In the genomic region with DNA sequence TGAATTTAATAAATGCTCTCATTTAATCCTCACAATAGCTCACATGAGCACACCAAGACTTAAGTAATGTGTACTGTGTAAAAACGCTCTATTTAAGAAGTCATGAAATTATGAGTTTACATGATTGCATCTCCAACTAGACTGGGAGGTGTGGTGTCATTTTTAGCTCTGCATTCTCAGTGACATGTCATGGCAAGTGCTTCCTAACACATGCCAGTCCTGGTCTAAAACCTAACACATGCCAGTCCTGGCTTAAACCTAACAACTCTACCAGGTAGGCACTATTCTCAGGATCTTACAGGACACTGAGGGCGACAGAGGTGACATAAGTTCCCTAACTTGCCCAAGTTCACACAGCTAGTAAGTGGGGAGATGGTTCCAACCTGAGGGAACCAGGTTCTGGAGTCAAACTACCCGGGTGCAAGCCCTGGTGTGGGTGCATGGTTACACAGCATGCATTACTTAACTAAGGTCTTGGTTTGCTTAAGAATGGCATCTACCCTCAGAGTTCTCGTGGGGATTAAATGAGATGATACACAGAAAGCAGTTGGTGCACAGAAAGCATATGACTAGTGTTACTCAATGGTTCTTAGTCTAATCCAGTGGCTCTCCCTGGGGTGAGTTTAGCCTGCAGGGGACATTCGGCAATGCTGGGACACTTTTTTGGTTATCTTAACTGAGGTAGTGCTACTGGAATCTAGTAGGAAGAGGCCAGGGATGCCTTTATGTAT, we compare ENCODE assay signal across 19 cellular contexts. TPM values are rescaled to one million over a fixed set of nuclear protein-coding genes. Genes with fewer than 3 reads are reported as not detected.
DNase-seq lines count a peak whose midpoint lies in the region; ATAC-seq, FAIRE-seq and TF ChIP-seq lines count a peak whose summit lies in the region.
"Had no signal": no experiment of that assay in that cellular context is flagged by ENCODE, and none has a peak within 500 bp of the region (broad histone marks: within the 10 kb centered on the region; RNA-seq: fewer than 3 reads in every experiment).

No MANE protein-coding gene starts in this region.

- H3K36me3 ChIP-seq in CD4-positive, CD25-positive, alpha-beta regulatory T cell (ENCODE audit: control insufficient read depth, insufficient read depth, low read length), result peaks cover 41% of the 10 kb centered on the region
- peaks cover 5% of the 10 kb centered on the region for H3K36me3 ChIP-seq in CD4-positive, alpha-beta memory T cell (ENCODE audit: insufficient read depth, low read length)
- H3K36me3 ChIP-seq in bronchial epithelial cell (ENCODE audit: control insufficient read depth, insufficient read depth, low read length), result no peaks in the 10 kb centered on the region

- no peaks in the 10 kb centered on the region for H3K9me3 ChIP-seq in CD4-positive, CD25-positive, alpha-beta regulatory T cell (ENCODE audit: control insufficient read depth in 2 of 2, low read length in 2 of 2)
- no peaks in the 10 kb centered on the region for H3K9me3 ChIP-seq in CD4-positive, alpha-beta memory T cell (ENCODE audit: control insufficient read depth in 1 of 2, low read length in 2 of 2)
- H3K9me3 ChIP-seq: SJSA1 had no signal

- H3K9me3 Mint-ChIP-seq in CD4-positive, CD25-positive, alpha-beta regulatory T cell, result no peaks in the 10 kb centered on the region
- no peaks in the 10 kb centered on the region for H3K9me3 Mint-ChIP-seq in CD4-positive, alpha-beta memory T cell

- intact Hi-C loops in CD4-positive, alpha-beta memory T cell (cut with micrococcal nuclease), result no loop called here
- intact Hi-C loops in left ventricle myocardium superior (cut with micrococcal nuclease), result no loop called here

- peaks cover 40% of the 10 kb centered on the region for H3K36me3 Mint-ChIP-seq in CD4-positive, CD25-positive, alpha-beta regulatory T cell
- peaks cover 39 to 53% of the 10 kb centered on the region in 2 donors for H3K36me3 Mint-ChIP-seq in CD4-positive, alpha-beta memory T cell

- no peak for ATAC-seq in CD4-positive, CD25-positive, alpha-beta regulatory T cell (ENCODE audit: low read depth in 2 of 2)
- ATAC-seq in left ventricle myocardium superior (peak; percentile 53), GM21515 (IDR thresholded peaks at IDR 0.05; ENCODE audit: unreplicated experiment) (no peak), GM19463 (IDR thresholded peaks at IDR 0.05; ENCODE audit: unreplicated experiment) (no peak)

- no peak overlapping the region for H3K4me3 ChIP-seq in CD4-positive, CD25-positive, alpha-beta regulatory T cell (ENCODE audit: low read depth, low read length)
- H3K4me3 ChIP-seq in CD4-positive, alpha-beta memory T cell (ENCODE audit: low read length in 2 of 2), result no peak overlapping the region
- H3K4me3 ChIP-seq in bronchial epithelial cell (ENCODE audit: low read depth, low read length), result no peak overlapping the region
- H3K4me3 ChIP-seq: SJSA1 had no signal

- H3K27ac Mint-ChIP-seq in CD4-positive, CD25-positive, alpha-beta regulatory T cell, result peak overlapping the region; percentile 36 to 80 (median 43)
- H3K27ac Mint-ChIP-seq in CD4-positive, alpha-beta memory T cell, result peak overlapping the region in 4 of 7 donors; percentile 2 to 26 (median 14)

- H3K4me1 ChIP-seq in CD4-positive, CD25-positive, alpha-beta regulatory T cell (ENCODE audit: control insufficient read depth, insufficient read depth, low read length, poor library complexity, severe bottlenecking), result no peaks in the 10 kb centered on the region
- H3K4me1 ChIP-seq in CD4-positive, alpha-beta memory T cell (ENCODE audit: insufficient read depth, low read length), result no peaks in the 10 kb centered on the region

- FAIRE-seq in bronchial epithelial cell (lab: Jason Lieb, UNC), result no peak

- POLR2A ChIA-PET in CD4-positive, alpha-beta memory T cell (lab: Charles Lee; ENCODE audit: partially characterized antibody), result no interaction called here

- TF ChIP-seq CTCF in bronchial epithelial cell (IDR thresholded peaks at IDR 0.05; ENCODE audit: insufficient read depth, low read length, severe bottlenecking), result no peak

- peaks cover 10 to 27% (median 15%) of the 10 kb centered on the region in 4 donors for H3K4me1 Mint-ChIP-seq in CD4-positive, CD25-positive, alpha-beta regulatory T cell
- H3K4me1 Mint-ChIP-seq in CD4-positive, alpha-beta memory T cell, result peaks cover 7 to 15% (median 13%) of the 10 kb centered on the region in 4 donors

- H3K27me3 Mint-ChIP-seq in CD4-positive, CD25-positive, alpha-beta regulatory T cell, result no peaks in the 10 kb centered on the region
- no peaks in the 10 kb centered on the region for H3K27me3 Mint-ChIP-seq in CD4-positive, alpha-beta memory T cell

- DNase-seq in CD4-positive, CD25-positive, alpha-beta regulatory T cell, result no peak
- no peak for DNase-seq in CD4-positive, alpha-beta memory T cell
- DNase-seq in bronchial epithelial cell (ENCODE audit: low read depth) (peak; percentile 30), left ventricle myocardium superior (no peak), HPDE6-E6E7 (ENCODE audit: extremely low spot score) (no peak)
- DNase-seq: HCEC 1CT, Kasumi-1, NCI-H1436 treated with DMSO at 0.1 percent for 48 hours, NCI-H2081 treated with DMSO at 0.1 percent for 48 hours, NCI-H2227 treated with DMSO at 0.1 percent for 48 hours, NCI-H526, OCI-M1, RPMI8226 had no signal

- CTCF ChIA-PET in CD4-positive, alpha-beta memory T cell (lab: Charles Lee; ENCODE audit: partially characterized antibody), result interaction anchor here (1.8 to 3.8 kb wide), 2 partner anchors 11 to 99 kb away, joined by 4 to 22 read pairs; no protein-coding TSS in a partner anchor

- no peaks in the 10 kb centered on the region for H3K27me3 ChIP-seq in CD4-positive, CD25-positive, alpha-beta regulatory T cell (ENCODE audit: control insufficient read depth, insufficient read depth, low read length)
- no peaks in the 10 kb centered on the region for H3K27me3 ChIP-seq in CD4-positive, alpha-beta memory T cell (ENCODE audit: insufficient read depth, low read length)
- H3K27me3 ChIP-seq in bronchial epithelial cell (ENCODE audit: control insufficient read depth, insufficient read depth, low read length), result no peaks in the 10 kb centered on the region
- H3K27me3 ChIP-seq: SJSA1 had no signal

- H3K4me3 Mint-ChIP-seq in CD4-positive, CD25-positive, alpha-beta regulatory T cell, result no peak overlapping the region
- H3K4me3 Mint-ChIP-seq in CD4-positive, alpha-beta memory T cell, result no peak overlapping the region

- no peak overlapping the region for H3K27ac ChIP-seq in CD4-positive, CD25-positive, alpha-beta regulatory T cell (ENCODE audit: insufficient read depth, low read length, poor library complexity, severe bottlenecking)
- no peak overlapping the region for H3K27ac ChIP-seq in CD4-positive, alpha-beta memory T cell (ENCODE audit: low read depth, low read length)
- H3K27ac ChIP-seq: SJSA1 had no signal

RNA-seq across cellular contexts. Expression of a gene that starts 14.7 kb away (rescaled TPM):
- not detected for total RNA-seq in CD4-positive, CD25-positive, alpha-beta regulatory T cell
- not detected for polyA plus RNA-seq in CD4-positive, CD25-positive, alpha-beta regulatory T cell
- total RNA-seq in CD4-positive, alpha-beta memory T cell, result not detected
- polyA plus RNA-seq in CD4-positive, alpha-beta memory T cell, result not detected
- not detected in 2 replicates for total RNA-seq in bronchial epithelial cell
- total RNA-seq in left ventricle myocardium superior, result not detected
- total RNA-seq: Daoy, SJSA1 had no signal
- polyA plus RNA-seq: AG04450, BJ had no signal

RNA-seq across cellular contexts. Expression of a gene that starts 35.8 kb away (rescaled TPM):
- total RNA-seq in CD4-positive, CD25-positive, alpha-beta regulatory T cell, result 17.7 TPM
- 10 to 100 TPM; 10.5 to 26.5 (median 18.3) TPM for polyA plus RNA-seq in CD4-positive, CD25-positive, alpha-beta regulatory T cell
- 10 to 100 TPM; 36.6 to 45.7 TPM for total RNA-seq in CD4-positive, alpha-beta memory T cell
- polyA plus RNA-seq in CD4-positive, alpha-beta memory T cell, result 10 to 100 TPM; 12.6 to 21.6 TPM
- total RNA-seq in bronchial epithelial cell (11.6 and 15.1 TPM in 2 replicates), left ventricle myocardium superior (16.8 TPM)
